ENCODE assay signal across 9 cellular contexts in genomic region chr10:55630491-55631056, GRCh38.
DNase-seq lines count a peak whose midpoint lies in the region; ATAC-seq, FAIRE-seq and TF ChIP-seq lines count a peak whose summit lies in the region.
"Had no signal": no experiment of that assay in that cellular context is flagged by ENCODE, and none has a peak within 500 bp of the region (broad histone marks: within the 10 kb centered on the region; RNA-seq: fewer than 3 reads in every experiment).

No MANE protein-coding gene starts in this region.

- FAIRE-seq in endothelial cell of umbilical vein (lab: Jason Lieb, UNC) (no peak), urothelium cell line (lab: Jason Lieb, UNC) (peak; percentile 62)

- H3K27ac ChIP-seq in breast epithelium = no peak overlapping the region
- H3K27ac ChIP-seq in endothelial cell of umbilical vein (ENCODE audit: insufficient read depth, low read depth, low read length) = no peak overlapping the region

- no peaks in the 10 kb centered on the region for H3K9me3 ChIP-seq in breast epithelium
- no peaks in the 10 kb centered on the region for H3K9me3 ChIP-seq in endothelial cell of umbilical vein (replicated peaks; ENCODE audit: control insufficient read depth, insufficient read depth, low read length)
- no peaks in the 10 kb centered on the region for H3K9me3 ChIP-seq in mucosa of stomach (ENCODE audit: control insufficient read depth, low read length)

- H3K79me2 ChIP-seq in endothelial cell of umbilical vein (ENCODE audit: control insufficient read depth, insufficient read depth, low read length) = no peaks in the 10 kb centered on the region

- peak overlapping the region; percentile 41 to 59 (median 53) for H3K4me3 ChIP-seq in breast epithelium
- peak overlapping the region; percentile 23 to 57 (median 51) for H3K4me3 ChIP-seq in endothelial cell of umbilical vein (replicated peaks in 1 of 3; ENCODE audit: insufficient read depth in 1 of 3, low read depth in 1 of 3, low read length in 3 of 3)
- H3K4me3 ChIP-seq in mucosa of stomach (ENCODE audit: low read length) = no peak overlapping the region

- H3K27me3 Mint-ChIP-seq in MCF 10A (ENCODE audit: insufficient read depth, unreplicated experiment) = peaks cover 36% of the 10 kb centered on the region

- H3K9ac ChIP-seq in endothelial cell of umbilical vein (replicated peaks; ENCODE audit: extremely low read depth, insufficient read depth, low read length) = peak overlapping the region; percentile 33
- peak overlapping the region; percentile 28 for H3K9ac ChIP-seq in mucosa of stomach (ENCODE audit: low read length)

- H3K4me2 ChIP-seq in endothelial cell of umbilical vein (ENCODE audit: insufficient read depth, low read length) = peak overlapping the region; percentile 97

- peaks cover 4% of the 10 kb centered on the region for H3K4me1 Mint-ChIP-seq in MCF 10A (ENCODE audit: insufficient read depth, unreplicated experiment)

- ATAC-seq in HG02884 (IDR thresholded peaks at IDR 0.05; ENCODE audit: unreplicated experiment) = no peak
- no peak for ATAC-seq in GM19463 (IDR thresholded peaks at IDR 0.05; ENCODE audit: unreplicated experiment)

- H3K9me1 ChIP-seq in endothelial cell of umbilical vein (replicated peaks; ENCODE audit: control insufficient read depth, extremely low read depth, insufficient read depth, low read length) = no peaks in the 10 kb centered on the region

- DNase-seq in breast epithelium (ENCODE audit: low spot score in 2 of 2) (no peak), MCF 10A (ENCODE audit: unreplicated experiment) (no peak), endothelial cell of umbilical vein (ENCODE audit: low read depth, low spot score) (peak; percentile 22), urothelium cell line (ENCODE audit: low spot score) (no peak)
- no peak for DNase-seq in activated naive CD4-positive, alpha-beta T cell (lab: John Stamatoyannopoulos, UW)
- DNase-seq: AML-193 had no signal

- H2AFZ ChIP-seq in endothelial cell of umbilical vein (ENCODE audit: low read depth, low read length) = peak overlapping the region; percentile 93

- H3K9me3 Mint-ChIP-seq in MCF 10A (ENCODE audit: unreplicated experiment) = no peaks in the 10 kb centered on the region

- intact Hi-C loops in breast epithelium (cut with DNase I; ENCODE audit: low total_unique reads) = no loop called here
- intact Hi-C loops in MCF 10A (cut with micrococcal nuclease) = no loop called here
- intact Hi-C loops in endothelial cell of umbilical vein (cut with micrococcal nuclease) = loop anchor here (2.0 to 10.0 kb wide), 3 partner anchors 366 to 648 kb away; no protein-coding TSS in a partner anchor

- H3K36me3 ChIP-seq in breast epithelium = no peaks in the 10 kb centered on the region
- no peaks in the 10 kb centered on the region for H3K36me3 ChIP-seq in endothelial cell of umbilical vein (ENCODE audit: control insufficient read depth in 2 of 2, extremely low read depth in 1 of 2, insufficient read depth in 2 of 2, low read length in 2 of 2)
- no peaks in the 10 kb centered on the region for H3K36me3 ChIP-seq in mucosa of stomach (ENCODE audit: control insufficient read depth, insufficient read depth, low read length)

- H3K4me1 ChIP-seq in breast epithelium (no peaks in the 10 kb centered on the region), endothelial cell of umbilical vein (ENCODE audit: control insufficient read depth, extremely low read depth, insufficient read depth, low read length) (peaks cover 17% of the 10 kb centered on the region), mucosa of stomach (ENCODE audit: control insufficient read depth, insufficient read depth, low read length) (peaks cover 8% of the 10 kb centered on the region)

- H3K27me3 ChIP-seq in breast epithelium (peaks cover 0 to 40% of the 10 kb centered on the region in 2 donors), endothelial cell of umbilical vein (ENCODE audit: control insufficient read depth in 2 of 2, insufficient read depth in 2 of 2, low read length in 2 of 2) (peaks cover 23 to 25% of the 10 kb centered on the region in 2 experiments), mucosa of stomach (ENCODE audit: control insufficient read depth, insufficient read depth, low read length) (peaks cover 31% of the 10 kb centered on the region)

- no TSS peak for BruUV-seq in MCF 10A (replicated peaks; lab: Mats Ljungman, UMichigan)
- BruUV-seq in endothelial cell of umbilical vein (replicated peaks; lab: Mats Ljungman, UMichigan) = no TSS peak

- H3K36me3 Mint-ChIP-seq in MCF 10A (ENCODE audit: insufficient read depth, unreplicated experiment) = no peaks in the 10 kb centered on the region

- no peak for TF ChIP-seq POLR2A in breast epithelium (IDR thresholded peaks at IDR 0.05)
- TF ChIP-seq POLR2A in endothelial cell of umbilical vein (IDR thresholded peaks at IDR 0.05; ENCODE audit: low read depth, low read length) = no peak

- dilution Hi-C loops in endothelial cell of umbilical vein (cut with MboI; ENCODE audit: extremely low pct_ligation_motif_present, low sequenced_read_pairs) = no loop called here

- H3K27ac Mint-ChIP-seq in MCF 10A (ENCODE audit: low read depth, unreplicated experiment) = no peak overlapping the region

- TF ChIP-seq CTCF in breast epithelium (IDR thresholded peaks at IDR 0.05) (no peak), MCF 10A (IDR thresholded peaks at IDR 0.05; ENCODE audit: unreplicated experiment) (no peak), endothelial cell of umbilical vein (IDR thresholded peaks at IDR 0.05; ENCODE audit: extremely low read depth in 1 of 2, insufficient read depth in 1 of 2, low read depth in 1 of 2, low read length in 2 of 2) (no peak)

- CTCF ChIA-PET in MCF 10A (lab: Yijun Ruan, JAX) (interaction anchor here (0.7 kb wide), 1 partner anchor 434 kb away, joined by 3 read pairs; no protein-coding TSS in a partner anchor), endothelial cell of umbilical vein (lab: Charles Lee) (interaction anchor here (0.8 kb wide), 1 partner anchor 343 kb away, joined by 3 read pairs; no protein-coding TSS in a partner anchor)

- no peaks in the 10 kb centered on the region for H4K20me1 ChIP-seq in endothelial cell of umbilical vein (replicated peaks; ENCODE audit: control insufficient read depth, extremely low read depth, insufficient read depth, low read length)

- H3K4me3 Mint-ChIP-seq in MCF 10A (ENCODE audit: unreplicated experiment) = no peak overlapping the region

- POLR2A ChIA-PET in MCF 10A (lab: Yijun Ruan, JAX) = no interaction called here
- POLR2A ChIA-PET in endothelial cell of umbilical vein (lab: Charles Lee) = no interaction called here

TF ChIP-seq in endothelial cell of umbilical vein, 7 proteins besides CTCF, POLR2A, EP300 and RAD21:
- TF ChIP-seq MAX (IDR thresholded peaks at IDR 0.05; ENCODE audit: insufficient read depth, insufficient read length) = no peak
- no peak for TF ChIP-seq FOS (IDR thresholded peaks at IDR 0.05; ENCODE audit: borderline replicate concordance, insufficient read depth, low read length)
- no peak for TF ChIP-seq JUN (IDR thresholded peaks at IDR 0.05; ENCODE audit: borderline replicate concordance, insufficient read depth, insufficient read length, low read depth)
- no peak for TF ChIP-seq EZH2 (IDR thresholded peaks at IDR 0.05; ENCODE audit: borderline replicate concordance, low read depth, low read length, severe bottlenecking)
- TF ChIP-seq POLR2AphosphoS5 (IDR thresholded peaks at IDR 0.05; ENCODE audit: insufficient read depth, low read depth, low read length) = no peak
- no peak for TF ChIP-seq GATA2 (IDR thresholded peaks at IDR 0.05; ENCODE audit: insufficient read depth, insufficient read length, low read depth, low read length)
- no peak for TF ChIP-seq MYC (IDR thresholded peaks at IDR 0.05; ENCODE audit: low read depth, low read length)
